Comparison of ENCODE assay signal across 10 cellular contexts in the genomic region with DNA sequence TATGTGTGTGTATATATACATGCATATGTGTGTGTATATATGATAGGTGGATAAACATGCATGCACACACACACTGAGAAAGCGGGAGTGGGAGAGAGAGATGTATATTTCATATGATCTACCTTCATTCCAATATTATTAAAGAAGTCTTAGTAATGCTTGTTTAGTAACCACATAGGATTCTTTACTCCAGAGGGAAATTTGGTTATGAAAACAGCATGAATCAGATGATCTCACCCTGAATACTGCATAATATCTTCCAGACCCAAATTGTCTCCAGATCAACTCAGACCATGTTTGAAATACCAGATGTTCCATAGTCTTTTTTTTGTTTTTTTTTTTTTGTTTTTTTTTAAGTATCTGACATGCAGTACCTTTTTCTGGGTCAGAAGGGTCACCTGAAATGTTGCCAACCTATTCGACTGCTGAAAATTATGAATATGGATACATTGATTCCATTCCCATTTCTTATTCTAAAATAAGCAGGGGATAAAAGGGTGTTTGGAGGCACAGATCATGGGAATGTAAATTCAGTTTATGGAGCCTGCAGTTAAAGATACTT. TPM values are rescaled to one million over a fixed set of nuclear protein-coding genes. Genes with fewer than 3 reads are reported as not detected.
DNase-seq lines count a peak whose midpoint lies in the region; ATAC-seq, FAIRE-seq and TF ChIP-seq lines count a peak whose summit lies in the region.
"Had no signal": no experiment of that assay in that cellular context is flagged by ENCODE, and none has a peak within 500 bp of the region (broad histone marks: within the 10 kb centered on the region; RNA-seq: fewer than 3 reads in every experiment).

No MANE protein-coding gene starts in this region.

- no peak for TF ChIP-seq POLR2A in thyroid gland (IDR thresholded peaks at IDR 0.05)

- TF ChIP-seq CTCF in dorsolateral prefrontal cortex (IDR thresholded peaks at IDR 0.05 in 54 of 56, conservative IDR thresholded peaks at IDR 0.05 in 2 of 56; ENCODE audit: low read depth in 1 of 56, partially characterized antibody in 56 of 56) (no peak), thyroid gland (IDR thresholded peaks at IDR 0.05) (no peak)

- no peaks in the 10 kb centered on the region for H3K36me3 ChIP-seq in thyroid gland

- peak overlapping the region; percentile 90 for H3K27ac Mint-ChIP-seq in T-helper 17 cell

- ATAC-seq in T-helper 17 cell (no peak), HG02798 (IDR thresholded peaks at IDR 0.05; ENCODE audit: poor library complexity, unreplicated experiment) (no peak)

- H3K4me1 Mint-ChIP-seq in T-helper 17 cell = peaks cover 54% of the 10 kb centered on the region

- peaks cover 2% of the 10 kb centered on the region for H3K36me3 Mint-ChIP-seq in T-helper 17 cell (ENCODE audit: low read depth)

- intact Hi-C loops in dorsolateral prefrontal cortex (cut with DNase I) (no loop called here), thyroid gland (cut with DNase I) (no loop called here)

- H3K27ac ChIP-seq in dorsolateral prefrontal cortex (no peak overlapping the region), thyroid gland (peak overlapping the region in 1 of 3 donors; percentile 4)

- no peak overlapping the region for H3K4me3 ChIP-seq in dorsolateral prefrontal cortex
- H3K4me3 ChIP-seq in thyroid gland (replicated peaks in 1 of 3) = no peak overlapping the region

- H3K9me3 ChIP-seq in T-helper 17 cell (ENCODE audit: control insufficient read depth, low read length, poor library complexity, severe bottlenecking) = no peaks in the 10 kb centered on the region
- H3K9me3 ChIP-seq in thyroid gland = no peaks in the 10 kb centered on the region

- H3K4me3 Mint-ChIP-seq in T-helper 17 cell = peak overlapping the region; percentile 5

- H3K4me1 ChIP-seq in thyroid gland = peaks cover 50 to 56% of the 10 kb centered on the region in 2 donors

- no peak for FAIRE-seq in urothelium cell line (lab: Jason Lieb, UNC)

- DNase-seq in GM04503 (ENCODE audit: low read depth) (peak; percentile 79), T-helper 17 cell (no peak), fibroblast of the conjunctiva (ENCODE audit: low read depth) (peak; percentile 80), smooth muscle cell of the brain vasculature (ENCODE audit: low read depth, low spot score) (peak; percentile 75), urothelium cell line (ENCODE audit: low spot score) (no peak), dorsolateral prefrontal cortex (no peak), thyroid gland (no peak)
- DNase-seq: NCI-H345, posterior cingulate gyrus had no signal

- 76 to 87% methylated on average over 2 of the region's 2 CpGs for WGBS in thyroid gland, 2 donors

- H3K27me3 Mint-ChIP-seq in T-helper 17 cell = no peaks in the 10 kb centered on the region

- peaks cover 0 to 13% (median 0%) of the 10 kb centered on the region in 45 donors for H3K27me3 ChIP-seq in dorsolateral prefrontal cortex
- H3K27me3 ChIP-seq in thyroid gland = no peaks in the 10 kb centered on the region

RNA-seq across cellular contexts. Expression of gene TES, which starts 17.4 kb away (rescaled TPM):
- 100 to 1,000 TPM; 107 to 108 TPM for total RNA-seq in T-helper 17 cell
- 1 to 10 TPM in 112 of 120 experiments, under 1 TPM in 8; 0.41 to 10.0 (median 2.9) TPM for total RNA-seq in dorsolateral prefrontal cortex
- total RNA-seq in thyroid gland = 100 to 1,000 TPM; 148 to 177 (median 158) TPM

Comparison
In these comparisons a context has a peak if more than half of its experiments do, and no peak if none do; other contexts are left out.
1. DNase-seq: peak in GM04503 (single experiment), fibroblast of the conjunctiva (single experiment) and smooth muscle cell of the brain vasculature (single experiment); none in T-helper 17 cell (0 of 3), urothelium cell line (single experiment), dorsolateral prefrontal cortex (0 of 10) and thyroid gland (0 of 2).
2. RNA of gene TES, which starts 17.4 kb away (total RNA-seq): 148 to 177 TPM in thyroid gland and 107 to 108 TPM in T-helper 17 cell; 0.41 to 10.0 TPM in dorsolateral prefrontal cortex; every median in the first group is over 4 times any median in the second.